In genomic region chr2:135944625-135945024, GRCh38 we compare ENCODE assay signal across 23 cellular contexts.
"Had no signal": no experiment of that assay in that cellular context is flagged by ENCODE, and none has a peak within 500 bp of the region (broad histone marks: within the 10 kb centered on the region; RNA-seq: fewer than 3 reads in every experiment).

No MANE protein-coding gene starts in this region.

- H3K27ac Mint-ChIP-seq: activated naive CD4-positive, alpha-beta T cell treated with anti-CD3 and anti-CD28 coated beads for 36 hours; nephron had no signal

- H3K27ac ChIP-seq: brain microvascular endothelial cell, dorsolateral prefrontal cortex, esophagus muscularis mucosa, left ventricle myocardium inferior, parathyroid adenoma, upper lobe of left lung, WERI-Rb-1 had no signal

- H3K9ac ChIP-seq: parathyroid adenoma had no signal

- H2AFZ ChIP-seq: parathyroid adenoma had no signal

- FAIRE-seq: colon, frontal cortex had no signal

- H3K9me3 Mint-ChIP-seq: activated naive CD4-positive, alpha-beta T cell treated with anti-CD3 and anti-CD28 coated beads for 36 hours had no signal

- H3K4me3 ChIP-seq: dorsolateral prefrontal cortex, esophagus muscularis mucosa, left ventricle myocardium inferior, upper lobe of left lung had no signal

- H3K27me3 ChIP-seq: brain microvascular endothelial cell, dorsolateral prefrontal cortex, esophagus muscularis mucosa, upper lobe of left lung had no signal

- H3K4me1 Mint-ChIP-seq: nephron had no signal

- H3K4me3 Mint-ChIP-seq: activated naive CD4-positive, alpha-beta T cell treated with anti-CD3 and anti-CD28 coated beads for 36 hours; nephron had no signal

- H3K9me3 ChIP-seq: esophagus muscularis mucosa, left ventricle myocardium inferior, upper lobe of left lung had no signal

- DNase-seq: activated CD4-positive, alpha-beta T cell treated with anti-CD3 and anti-CD28 coated beads, Interleukin-2, amount 50 U/mL, for 1 hour; activated CD4-positive, CD25-positive, alpha-beta regulatory T cell treated with anti-CD3 and anti-CD28 coated beads, Interleukin-2, amount 50 U/mL, for 72 hours; activated effector memory CD4-positive, alpha-beta T cell treated with Interleukin-2 at 50 U/mL for 16 hours; activated naive CD4-positive, alpha-beta T cell treated with anti-CD3 and anti-CD28 coated beads for 36 hours; activated T-cell treated with anti-CD3 and anti-CD28 coated beads, Interleukin-2, amount 50 U/mL, for 1 hour; brain microvascular endothelial cell; central memory CD4-positive, alpha-beta T cell; dorsolateral prefrontal cortex; glutamatergic neuron; hippocampal formation; left ventricle myocardium inferior; midbrain; nucleus accumbens; right cardiac atrium; stimulated activated CD4-positive, alpha-beta T cell treated with anti-CD3 and anti-CD28 coated beads, Interleukin-4, amount 100 ng/mL, for 24 hours; stimulated activated naive CD4-positive, alpha-beta T cell treated with Interleukin-2 at 50 U/mL for 16 hours; WERI-Rb-1 had no signal

- ATAC-seq: right cardiac atrium had no signal
